In the genomic region with DNA sequence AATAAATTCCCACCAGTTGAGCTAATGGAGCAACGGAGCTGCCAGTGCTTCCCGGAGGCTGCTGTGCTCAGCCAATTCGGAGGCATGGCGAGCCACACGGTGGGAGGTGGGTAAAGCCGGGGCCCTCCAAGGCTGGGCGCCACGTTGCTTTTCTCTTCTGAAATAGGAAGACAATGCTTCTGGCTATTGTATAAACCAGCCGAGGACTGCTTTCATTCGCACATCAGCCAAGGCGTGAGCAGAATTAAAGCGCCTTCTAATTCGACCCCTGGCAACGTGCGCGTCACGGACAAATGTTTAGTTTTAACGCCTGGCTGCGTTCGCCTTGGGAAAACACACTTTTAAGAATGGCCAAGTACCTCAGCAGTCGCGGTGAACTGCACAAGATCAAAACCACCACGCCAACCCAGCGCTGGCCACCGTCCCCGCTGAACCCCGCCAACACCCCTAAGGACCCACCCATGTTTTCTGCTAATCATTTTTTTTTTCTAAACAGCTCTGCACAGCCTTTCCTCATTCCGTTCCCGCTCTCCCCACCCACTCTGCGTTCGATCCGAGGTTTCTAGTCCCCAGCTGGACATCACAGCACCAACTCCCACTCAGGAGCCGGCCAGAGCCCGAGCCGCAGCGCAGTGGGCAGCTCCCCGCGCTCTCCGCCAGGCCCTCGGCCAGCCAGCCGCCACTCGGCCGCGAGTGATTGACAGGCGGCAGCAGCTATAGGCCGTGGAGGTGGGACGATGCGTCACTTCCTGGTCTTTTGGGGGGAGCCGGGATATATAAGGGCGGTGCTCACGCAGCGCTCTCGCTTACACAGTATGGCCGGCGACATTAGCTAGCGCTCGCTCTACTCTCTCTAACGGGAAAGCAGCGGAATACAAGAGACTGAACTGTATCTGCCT, we compare ENCODE assay signal across 8 cellular contexts. TPM values are rescaled to one million over a fixed set of nuclear protein-coding genes. Genes with fewer than 3 reads are reported as not detected.
DNase-seq lines count a peak whose midpoint lies in the region; ATAC-seq and TF ChIP-seq lines count a peak whose summit lies in the region.

A gene (plus strand): TSS at position 805 of the 899 bp plus-strand sequence. CDS start 321 bp downstream, outside the sequence.

- POLR2A ChIA-PET in activated B cell treated with CpG ODN at 0.5 μM for 24 hours (lab: Charles Lee) = interaction anchor here (0.5 to 7.8 kb wide), 56 partner anchors 9 to 1992 kb away, joined by 3 to 530 read pairs (median 4); a partner anchor contains a TSS

- no peaks in the 10 kb centered on the region for H3K27me3 ChIP-seq in spleen (replicated peaks in 1 of 7)

- no peak for TF ChIP-seq CTCF in activated B cell treated with CpG ODN at 0.5 μM for 24 hours (IDR thresholded peaks at IDR 0.05)
- TF ChIP-seq CTCF in spleen (IDR thresholded peaks at IDR 0.05 in 8 of 11, conservative IDR thresholded peaks at IDR 0.05 in 3 of 11) = peak in 3 of 11 experiments; percentile 20 to 59 (median 54)

- peak; percentile 73 for ATAC-seq in HG03196 (IDR thresholded peaks at IDR 0.05; ENCODE audit: unreplicated experiment)
- ATAC-seq in activated B cell treated with CpG ODN at 0.5 μM for 24 hours (ENCODE audit: low read depth) = peak; percentile 76

- H3K4me1 Mint-ChIP-seq in activated B cell treated with CpG ODN at 0.5 μM for 24 hours (peaks cover 43% of the 10 kb centered on the region), immature natural killer cell (peaks cover 35 to 38% of the 10 kb centered on the region in 2 donors)

- in situ Hi-C loops in GM18951 (cut with MboI; ENCODE audit: low sequenced_read_pairs, unreplicated experiment) = no loop called here

- no peaks in the 10 kb centered on the region for H3K36me3 ChIP-seq in spleen

- CTCF ChIA-PET in activated B cell treated with CpG ODN at 0.5 μM for 24 hours (lab: Charles Lee) = interaction anchor here (0.9 to 2.1 kb wide), 3 partner anchors 9 to 192 kb away, joined by 4 to 11 read pairs (median 7); a partner anchor contains a TSS

- TF ChIP-seq POLR2A in GM18951 (IDR thresholded peaks at IDR 0.05; ENCODE audit: extremely low read depth, insufficient read depth, insufficient read length) (peak; percentile 99), spleen (IDR thresholded peaks at IDR 0.05) (peak; percentile 91 to 98 (median 97))

- peaks cover 16 to 44% (median 38%) of the 10 kb centered on the region in 6 donors for H3K4me1 ChIP-seq in spleen

- H3K27ac Mint-ChIP-seq in activated B cell treated with CpG ODN at 0.5 μM for 24 hours (peak within 1 kb of the TSS; percentile 99), immature natural killer cell (peak within 1 kb of the TSS; percentile 96 to 100 (median 100))

- 0 to 1% (median 0%) methylated on average over 58 to 59 of the region's 59 CpGs for WGBS in spleen, 5 donors

- intact Hi-C loops in activated B cell treated with CpG ODN at 0.5 μM for 24 hours (cut with micrococcal nuclease) (loop anchor here (1.0 to 10.0 kb wide), 13 partner anchors 8 to 1489 kb away; a partner anchor contains a TSS), spleen (cut with DNase I; ENCODE audit: low total_unique reads) (no loop called here)

- H3K4me3 Mint-ChIP-seq in activated B cell treated with CpG ODN at 0.5 μM for 24 hours = peak within 1 kb of the TSS; percentile 99
- H3K4me3 Mint-ChIP-seq in immature natural killer cell = peak within 1 kb of the TSS; percentile 96 to 100 (median 99)

- H3K4me3 ChIP-seq in spleen = peak within 1 kb of the TSS; percentile 84 to 96 (median 92)

- H3K9me3 Mint-ChIP-seq in activated B cell treated with CpG ODN at 0.5 μM for 24 hours = no peaks in the 10 kb centered on the region
- no peaks in the 10 kb centered on the region for H3K9me3 Mint-ChIP-seq in immature natural killer cell

- H3K27me3 Mint-ChIP-seq in activated B cell treated with CpG ODN at 0.5 μM for 24 hours (no peaks in the 10 kb centered on the region), immature natural killer cell (ENCODE audit: low read depth in 3 of 3) (peaks cover 11 to 26% (median 18%) of the 10 kb centered on the region in 3 donors)

- H3K27ac ChIP-seq in caudate nucleus (ENCODE audit: low read depth, low read length) (peak within 1 kb of the TSS; percentile 94), spleen (peak within 1 kb of the TSS; percentile 93 to 97 (median 96))

- peak; percentile 99 for DNase-seq in AG08395 (ENCODE audit: low spot score)
- DNase-seq in NCI-H345 (lab: John Stamatoyannopoulos, UW) = peak; percentile 97
- DNase-seq in activated B cell treated with CpG ODN at 0.5 μM for 24 hours = peak; percentile 84
- peak; percentile 60 to 99 (median 96) for DNase-seq in caudate nucleus (lab: John Stamatoyannopoulos, UW)
- peak; percentile 95 to 97 (median 96) for DNase-seq in immature natural killer cell
- DNase-seq in spleen = peak; percentile 99

- no peaks in the 10 kb centered on the region for H3K9me3 ChIP-seq in spleen

- H3K36me3 Mint-ChIP-seq in activated B cell treated with CpG ODN at 0.5 μM for 24 hours (ENCODE audit: low read depth) = peaks cover 10% of the 10 kb centered on the region
- H3K36me3 Mint-ChIP-seq in immature natural killer cell = peaks cover 0 to 4% (median 0%) of the 10 kb centered on the region in 3 donors

RNA-seq across cellular contexts. Expression of the gene that starts here (rescaled TPM):
- total RNA-seq in activated B cell treated with CpG ODN at 0.5 μM for 24 hours (61.7 and 65.5 TPM in 2 replicates), spleen (100 to 1,000 TPM in 1 of 7 donors, 10 to 100 TPM in 6; 44.8 to 102 (median 64.0) TPM)
- polyA plus RNA-seq in immature natural killer cell (10 to 100 TPM; 36.7 to 44.3 (median 42.2) TPM), spleen (10 to 100 TPM; 20.7 to 44.9 (median 31.4) TPM)

Comparison
In these comparisons a context has a peak if more than half of its experiments do, and no peak if none do; other contexts are left out.
1. Peak in every context shown above with its lines: DNase-seq, ATAC-seq, H3K4me3 ChIP-seq and H3K27ac ChIP-seq.